Comparison of ENCODE assay signal across 8 cellular contexts in genomic region chr9:34589656-34590375, GRCh38. TPM values are rescaled to one million over a fixed set of nuclear protein-coding genes. Genes with fewer than 3 reads are reported as not detected.
DNase-seq lines count a peak whose midpoint lies in the region; ATAC-seq and FAIRE-seq lines count a peak whose summit lies in the region.

Gene CNTFR, minus strand, starts transcription at chr9:34589724. Its CDS starts 20,743 bp downstream, at chr9:34568981.

- H3K9me3 Mint-ChIP-seq in effector memory CD8-positive, alpha-beta T cell, result no peaks in the 10 kb centered on the region

- no peaks in the 10 kb centered on the region for H3K36me3 Mint-ChIP-seq in effector memory CD8-positive, alpha-beta T cell (ENCODE audit: insufficient read depth)

- peak; percentile 92 for FAIRE-seq in urothelium cell line (lab: Jason Lieb, UNC)

- H3K4me3 Mint-ChIP-seq in effector memory CD8-positive, alpha-beta T cell, result peak within 1 kb of the TSS; percentile 76 to 83

- peaks cover 86 to 97% of the 10 kb centered on the region in 2 donors for H3K27me3 Mint-ChIP-seq in effector memory CD8-positive, alpha-beta T cell

- peak within 1 kb of the TSS; percentile 33 to 67 for H3K4me3 ChIP-seq in muscle layer of duodenum (ENCODE audit: low read depth in 1 of 2, low read length in 2 of 2)

- H3K27ac ChIP-seq in muscle layer of duodenum (ENCODE audit: low read length), result no peak within 1 kb of the TSS

- peaks cover 24 to 27% of the 10 kb centered on the region in 2 donors for H3K4me1 Mint-ChIP-seq in effector memory CD8-positive, alpha-beta T cell (ENCODE audit: low read depth in 2 of 2)

- H3K4me1 ChIP-seq in muscle layer of duodenum (ENCODE audit: control insufficient read depth in 1 of 2, insufficient read depth in 2 of 2, low read length in 2 of 2), result peaks cover 0 to 49% of the 10 kb centered on the region in 2 donors

- DNase-seq in NCI-H1436 (lab: John Stamatoyannopoulos, UW) (peak; percentile 38), NCI-H1436 treated with DMSO at 0.1 percent for 48 hours (lab: John Stamatoyannopoulos, UW) (no peak), SK-N-DZ (ENCODE audit: low spot score) (peak; percentile 74), urothelium cell line (ENCODE audit: low spot score) (peak; percentile 83)
- DNase-seq in effector memory CD8-positive, alpha-beta T cell, result no peak
- no peak for DNase-seq in effector CD8-positive, alpha-beta T cell (lab: John Stamatoyannopoulos, UW)
- no peak for DNase-seq in NK-92 treated with Interleukin-12 subunit alpha and Interleukin-12 subunit beta, amount 100 ng/mL, for 24 hours (lab: John Stamatoyannopoulos, UW)

- no peaks in the 10 kb centered on the region for H3K36me3 ChIP-seq in muscle layer of duodenum (ENCODE audit: control insufficient read depth in 1 of 2, insufficient read depth in 2 of 2, low read length in 2 of 2)

- peaks cover 58% of the 10 kb centered on the region for H3K27me3 ChIP-seq in muscle layer of duodenum (ENCODE audit: low read depth, low read length)

- H3K9me3 ChIP-seq in muscle layer of duodenum (ENCODE audit: control insufficient read depth in 1 of 2, low read length in 2 of 2), result no peaks in the 10 kb centered on the region

- ATAC-seq in effector memory CD8-positive, alpha-beta T cell (replicated peaks), result peak; percentile 31

- H3K27ac Mint-ChIP-seq in effector memory CD8-positive, alpha-beta T cell, result no peak within 1 kb of the TSS

RNA-seq across cellular contexts. Expression of gene CNTFR, which starts in this region (rescaled TPM):
- polyA plus RNA-seq in SK-N-DZ (2014; cell fraction: cytosol; rRNA removed), result 85.6 and 98.3 TPM in 2 replicates
- polyA plus RNA-seq in SK-N-DZ (2014; cell fraction: nucleus; rRNA removed), result 45.4 and 60.6 TPM in 2 replicates

Comparison
In these comparisons a context has a peak if more than half of its experiments do, and no peak if none do; other contexts are left out.
1. DNase-seq: peak in NCI-H1436 (single experiment), SK-N-DZ (single experiment) and urothelium cell line (single experiment); none in NCI-H1436 treated with DMSO at 0.1 percent for 48 hours (single experiment), effector memory CD8-positive, alpha-beta T cell (0 of 3), effector CD8-positive, alpha-beta T cell (single experiment) and NK-92 treated with Interleukin-12 subunit alpha and Interleukin-12 subunit beta, amount 100 ng/mL, for 24 hours (single experiment).